ENCODE assay signal across 8 cellular contexts in the genomic region with DNA sequence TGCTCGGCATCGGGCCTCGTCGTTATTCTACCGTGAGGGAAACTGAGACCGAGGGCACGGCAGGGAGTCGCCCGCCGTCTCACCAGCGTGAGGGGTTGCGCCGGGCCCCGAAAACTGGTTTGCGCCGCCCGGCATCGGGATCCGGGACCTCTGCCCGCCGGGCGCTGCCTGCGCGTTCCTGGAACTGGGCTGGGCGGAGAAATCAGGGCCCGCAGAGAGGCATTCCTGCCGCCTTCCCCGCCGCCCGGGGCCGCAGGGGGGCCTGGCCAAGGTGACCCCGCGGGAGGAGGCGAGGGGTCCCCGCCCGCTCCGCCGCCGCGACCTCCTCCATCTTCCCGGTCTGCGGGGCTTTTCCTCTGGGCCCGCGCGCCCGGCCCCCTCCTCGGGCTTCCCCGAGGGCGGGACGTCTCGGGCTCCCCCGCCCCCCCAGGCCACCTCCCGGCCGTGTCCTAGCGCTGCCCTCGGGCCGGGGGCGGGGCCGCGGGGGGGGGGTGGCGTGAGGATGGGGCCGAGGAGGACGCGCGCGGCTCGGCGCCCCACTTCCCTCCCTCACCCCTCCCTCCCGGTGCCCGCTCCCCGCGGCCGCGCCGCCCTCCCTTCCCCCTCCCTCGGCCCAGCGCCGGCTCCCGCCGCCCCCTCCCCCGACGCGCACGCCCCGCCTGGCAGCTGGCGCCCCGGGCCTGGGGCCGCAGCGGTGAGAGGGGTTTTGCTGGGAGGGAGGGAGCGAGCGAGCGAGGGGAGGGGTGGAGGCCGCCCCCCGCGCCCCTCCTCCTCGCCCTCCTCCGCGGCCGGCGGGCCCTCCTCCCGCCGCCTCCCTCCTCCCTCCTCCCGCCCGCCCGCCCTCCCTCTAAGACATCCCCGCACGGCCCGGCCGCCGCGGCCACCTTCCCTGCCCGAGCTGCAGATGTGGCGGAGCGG. TPM values are rescaled to one million over a fixed set of nuclear protein-coding genes. Genes with fewer than 3 reads are reported as not detected.
DNase-seq lines count a peak whose midpoint lies in the region; ATAC-seq, FAIRE-seq and TF ChIP-seq lines count a peak whose summit lies in the region.

Gene GLIS2 (plus strand): TSS at position 883 of the 918 bp plus-strand sequence. CDS start 16,214 bp downstream, outside the sequence.

- peak within 1 kb of the TSS; percentile 57 for H3K27ac ChIP-seq in C4-2B
- H3K27ac ChIP-seq in HEK293 (ENCODE audit: extremely low read depth, low read depth, low read length), result peak within 1 kb of the TSS; percentile 66; the same call in 1 of the 2 replicates
- peak within 1 kb of the TSS; percentile 84 to 97 for H3K27ac ChIP-seq in breast epithelium

- DNase-seq in RCC 7860 (ENCODE audit: low spot score), result peak; percentile 46
- DNase-seq in breast epithelium (ENCODE audit: low spot score in 2 of 2), result no peak
- peak; percentile 90 for DNase-seq in iPS-NIHi11 (ENCODE audit: low spot score)

- peak within 1 kb of the TSS; percentile 97 for H3K4me2 ChIP-seq in skeletal muscle satellite cell (ENCODE audit: low read length)

- peak within 1 kb of the TSS; percentile 81 for H3K9ac ChIP-seq in skeletal muscle satellite cell (ENCODE audit: low read depth, low read length)

- H3K36me3 ChIP-seq in HEK293 (ENCODE audit: control insufficient read depth in 2 of 2, insufficient read depth in 1 of 2, low read length in 2 of 2), result no peaks in the 10 kb centered on the region
- H3K36me3 ChIP-seq in breast epithelium, result no peaks in the 10 kb centered on the region
- no peaks in the 10 kb centered on the region for H3K36me3 ChIP-seq in skeletal muscle satellite cell (ENCODE audit: insufficient read depth, low read length)

- no peak for TF ChIP-seq CTCF in C4-2B (conservative IDR thresholded peaks at IDR 0.05)
- TF ChIP-seq CTCF in HEK293 (tag by site-specific recombination; IDR thresholded peaks at IDR 0.05), result no peak
- TF ChIP-seq CTCF in breast epithelium (IDR thresholded peaks at IDR 0.05), result no peak

- intact Hi-C loops in breast epithelium (cut with DNase I; ENCODE audit: low total_unique reads), result no loop called here

- no peak for FAIRE-seq in RCC 7860 (lab: Jason Lieb, UNC)

- TF ChIP-seq POLR2A in breast epithelium (IDR thresholded peaks at IDR 0.05), result no peak

- H3K4me1 ChIP-seq in HEK293 (ENCODE audit: control insufficient read depth, insufficient read depth, low read length) (peaks cover 4% of the 10 kb centered on the region; the same call in 1 of the 2 replicates), breast epithelium (peaks cover 14 to 17% of the 10 kb centered on the region in 2 donors), skeletal muscle satellite cell (ENCODE audit: control insufficient read depth, insufficient read depth, low read length) (peaks cover 42% of the 10 kb centered on the region)

- H3K4me3 ChIP-seq in HEK293 (ENCODE audit: low read depth, low read length) (peak within 1 kb of the TSS; percentile 52), breast epithelium (peak within 1 kb of the TSS; percentile 56 to 77 (median 69)), skeletal muscle satellite cell (ENCODE audit: low read length) (peak within 1 kb of the TSS; percentile 78)

- H3K27me3 ChIP-seq in breast epithelium, result no peaks in the 10 kb centered on the region
- H3K27me3 ChIP-seq in skeletal muscle satellite cell (ENCODE audit: control insufficient read depth, insufficient read depth, low read length), result no peaks in the 10 kb centered on the region

- CTCF ChIA-PET in HEK293 (lab: Yijun Ruan, JAX), result interaction anchor here (0.5 to 1.8 kb wide), 7 partner anchors 10 to 88 kb away, joined by 3 to 7 read pairs (median 3); partner anchors contain the start of gene VASN

- ATAC-seq in HG02588 (IDR thresholded peaks at IDR 0.05; ENCODE audit: unreplicated experiment) (no peak), GM19324 (IDR thresholded peaks at IDR 0.05; ENCODE audit: low FRiP score, unreplicated experiment) (no peak)

- H3K9me3 ChIP-seq in HEK293 (ENCODE audit: control insufficient read depth, insufficient read depth, low read depth, low read length) (no peaks in the 10 kb centered on the region), breast epithelium (no peaks in the 10 kb centered on the region), skeletal muscle satellite cell (replicated peaks; ENCODE audit: low read length) (no peaks in the 10 kb centered on the region)

- POLR2A ChIA-PET in HEK293 (lab: Yijun Ruan, JAX), result interaction anchor here (0.6 to 2.9 kb wide), 5 partner anchors 17 to 297 kb away, joined by 3 to 11 read pairs (median 7); partner anchors contain the start of gene TFAP4

TF ChIP-seq in HEK293, 187 proteins besides CTCF, POLR2A, EP300 and RAD21 (continues in another document):
- TF ChIP-seq, protein P1, sequence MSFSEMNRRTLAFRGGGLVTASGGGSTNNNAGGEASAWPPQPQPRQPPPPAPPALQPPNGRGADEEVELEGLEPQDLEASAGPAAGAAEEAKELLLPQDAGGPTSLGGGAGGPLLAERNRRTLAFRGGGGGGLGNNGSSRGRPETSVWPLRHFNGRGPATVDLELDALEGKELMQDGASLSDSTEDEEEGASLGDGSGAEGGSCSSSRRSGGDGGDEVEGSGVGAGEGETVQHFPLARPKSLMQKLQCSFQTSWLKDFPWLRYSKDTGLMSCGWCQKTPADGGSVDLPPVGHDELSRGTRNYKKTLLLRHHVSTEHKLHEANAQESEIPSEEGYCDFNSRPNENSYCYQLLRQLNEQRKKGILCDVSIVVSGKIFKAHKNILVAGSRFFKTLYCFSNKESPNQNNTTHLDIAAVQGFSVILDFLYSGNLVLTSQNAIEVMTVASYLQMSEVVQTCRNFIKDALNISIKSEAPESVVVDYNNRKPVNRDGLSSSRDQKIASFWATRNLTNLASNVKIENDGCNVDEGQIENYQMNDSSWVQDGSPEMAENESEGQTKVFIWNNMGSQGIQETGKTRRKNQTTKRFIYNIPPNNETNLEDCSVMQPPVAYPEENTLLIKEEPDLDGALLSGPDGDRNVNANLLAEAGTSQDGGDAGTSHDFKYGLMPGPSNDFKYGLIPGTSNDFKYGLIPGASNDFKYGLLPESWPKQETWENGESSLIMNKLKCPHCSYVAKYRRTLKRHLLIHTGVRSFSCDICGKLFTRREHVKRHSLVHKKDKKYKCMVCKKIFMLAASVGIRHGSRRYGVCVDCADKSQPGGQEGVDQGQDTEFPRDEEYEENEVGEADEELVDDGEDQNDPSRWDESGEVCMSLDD (tag by site-specific recombination; IDR thresholded peaks at IDR 0.05), result peak; percentile 60; the same call in 1 of the 2 replicates
- TF ChIP-seq ZNF664 (tag by site-specific recombination; IDR thresholded peaks at IDR 0.05), result no peak
- no peak for TF ChIP-seq ZNF785 (tag by site-specific recombination; IDR thresholded peaks at IDR 0.05)
- TF ChIP-seq SP7 (tag by site-specific recombination; IDR thresholded peaks at IDR 0.05), result no peak; the same call in 1 of the 2 replicates
- no peak for TF ChIP-seq ZNF426 (tag by site-specific recombination; IDR thresholded peaks at IDR 0.05)
- TF ChIP-seq ZNF571 (tag by site-specific recombination; IDR thresholded peaks at IDR 0.05), result no peak
- no peak for TF ChIP-seq ZNF624 (tag by site-specific recombination; IDR thresholded peaks at IDR 0.05)
- TF ChIP-seq ZNF174 (tag by site-specific recombination; IDR thresholded peaks at IDR 0.05), result no peak
- no peak for TF ChIP-seq ZNF48 (tag by site-specific recombination; IDR thresholded peaks at IDR 0.05)
- no peak for TF ChIP-seq EGR2 (tag by site-specific recombination; IDR thresholded peaks at IDR 0.05; ENCODE audit: low read depth)
- TF ChIP-seq ZNF350 (tag by site-specific recombination; IDR thresholded peaks at IDR 0.05), result no peak
- no peak for TF ChIP-seq KLF10 (tag by site-specific recombination; IDR thresholded peaks at IDR 0.05)
- no peak for TF ChIP-seq BCL11A (tag by site-specific recombination; IDR thresholded peaks at IDR 0.05; ENCODE audit: low read depth)
- 0 out of 2 replicates have a peak, but pooled peaks have one; percentile 11 for TF ChIP-seq ZNF677 (tag by site-specific recombination; IDR thresholded peaks at IDR 0.05)
- 0 out of 2 replicates have a peak, but pooled peaks have one; percentile 9 for TF ChIP-seq KLF1 (tag by site-specific recombination; IDR thresholded peaks at IDR 0.05)
- no peak for TF ChIP-seq ZNF837 (tag by site-specific recombination; IDR thresholded peaks at IDR 0.05)
- TF ChIP-seq ZNF610 (tag by site-specific recombination; IDR thresholded peaks at IDR 0.05; ENCODE audit: borderline replicate concordance), result no peak
- no peak for TF ChIP-seq ZNF776 (tag by site-specific recombination; IDR thresholded peaks at IDR 0.05; ENCODE audit: borderline replicate concordance)
- TF ChIP-seq, protein P2, sequence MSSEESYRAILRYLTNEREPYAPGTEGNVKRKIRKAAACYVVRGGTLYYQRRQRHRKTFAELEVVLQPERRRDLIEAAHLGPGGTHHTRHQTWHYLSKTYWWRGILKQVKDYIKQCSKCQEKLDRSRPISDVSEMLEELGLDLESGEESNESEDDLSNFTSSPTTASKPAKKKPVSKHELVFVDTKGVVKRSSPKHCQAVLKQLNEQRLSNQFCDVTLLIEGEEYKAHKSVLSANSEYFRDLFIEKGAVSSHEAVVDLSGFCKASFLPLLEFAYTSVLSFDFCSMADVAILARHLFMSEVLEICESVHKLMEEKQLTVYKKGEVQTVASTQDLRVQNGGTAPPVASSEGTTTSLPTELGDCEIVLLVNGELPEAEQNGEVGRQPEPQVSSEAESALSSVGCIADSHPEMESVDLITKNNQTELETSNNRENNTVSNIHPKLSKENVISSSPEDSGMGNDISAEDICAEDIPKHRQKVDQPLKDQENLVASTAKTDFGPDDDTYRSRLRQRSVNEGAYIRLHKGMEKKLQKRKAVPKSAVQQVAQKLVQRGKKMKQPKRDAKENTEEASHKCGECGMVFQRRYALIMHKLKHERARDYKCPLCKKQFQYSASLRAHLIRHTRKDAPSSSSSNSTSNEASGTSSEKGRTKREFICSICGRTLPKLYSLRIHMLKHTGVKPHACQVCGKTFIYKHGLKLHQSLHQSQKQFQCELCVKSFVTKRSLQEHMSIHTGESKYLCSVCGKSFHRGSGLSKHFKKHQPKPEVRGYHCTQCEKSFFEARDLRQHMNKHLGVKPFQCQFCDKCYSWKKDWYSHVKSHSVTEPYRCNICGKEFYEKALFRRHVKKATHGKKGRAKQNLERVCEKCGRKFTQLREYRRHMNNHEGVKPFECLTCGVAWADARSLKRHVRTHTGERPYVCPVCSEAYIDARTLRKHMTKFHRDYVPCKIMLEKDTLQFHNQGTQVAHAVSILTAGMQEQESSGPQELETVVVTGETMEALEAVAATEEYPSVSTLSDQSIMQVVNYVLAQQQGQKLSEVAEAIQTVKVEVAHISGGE (tag by site-specific recombination; conservative IDR thresholded peaks at IDR 0.05; ENCODE audit: low read depth), result no peak
- no peak for TF ChIP-seq ZNF16 (tag by site-specific recombination; IDR thresholded peaks at IDR 0.05; ENCODE audit: low read depth)
- TF ChIP-seq ZNF138 (tag by site-specific recombination; IDR thresholded peaks at IDR 0.05; ENCODE audit: borderline replicate concordance), result no peak

RNA-seq across cellular contexts. Expression of gene GLIS2, which starts in this region (rescaled TPM):
- 1 to 10 TPM in 2 of 3 donors, under 1 TPM in 1; 0.96 to 3.9 (median 1.5) TPM for total RNA-seq in breast epithelium
- 1.5 and 2.0 TPM in 2 replicates for total RNA-seq in skeletal muscle satellite cell (2012; rRNA removed)

Comparison
In these comparisons a context has a peak if more than half of its experiments do, and no peak if none do; other contexts are left out.
1. DNase-seq: peak in RCC 7860 (single experiment) and iPS-NIHi11 (single experiment); none in breast epithelium (0 of 2).
2. Peak in every context shown above with its lines, with median percentiles within 50 percentile points of each other: H3K27ac ChIP-seq and H3K4me3 ChIP-seq.